ENCODE assay signal across 8 cellular contexts in the genomic region with DNA sequence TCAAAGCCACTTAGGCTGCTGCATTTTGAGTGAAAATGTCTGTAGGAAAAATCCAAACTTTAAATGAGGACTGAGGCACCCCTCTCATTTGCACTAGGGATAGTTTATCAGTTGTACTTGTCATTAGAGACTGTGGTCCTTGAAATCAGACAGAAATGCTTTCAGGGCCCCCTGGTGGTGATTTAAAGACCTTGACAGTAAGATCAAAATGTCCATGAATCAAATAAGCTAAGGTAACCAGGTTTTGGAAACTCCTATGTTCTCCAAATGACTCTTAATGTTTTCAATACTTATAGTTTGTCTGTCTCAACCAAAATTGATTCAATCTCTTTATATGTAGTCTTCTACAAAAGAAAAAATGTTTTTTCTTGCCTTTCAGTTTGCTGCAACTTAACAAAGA. TPM values are rescaled to one million over a fixed set of nuclear protein-coding genes. Genes with fewer than 3 reads are reported as not detected.
DNase-seq lines count a peak whose midpoint lies in the region; ATAC-seq and TF ChIP-seq lines count a peak whose summit lies in the region.

No MANE protein-coding gene starts in this region.

- POLR2A ChIA-PET in CD8-positive, alpha-beta memory T cell (lab: Charles Lee), result no interaction called here

- CTCF ChIA-PET in CD8-positive, alpha-beta memory T cell (lab: Charles Lee), result interaction anchor here (0.9 to 1.9 kb wide), 2 partner anchors 8 to 28 kb away, joined by 3 to 7 read pairs; a partner anchor contains a TSS

- peak in 3 of 5 donors; percentile 6 to 33 (median 11) for DNase-seq in CD8-positive, alpha-beta memory T cell
- DNase-seq in NCI-H82 treated with DMSO at 0.1 percent for 48 hours (lab: John Stamatoyannopoulos, UW; ENCODE audit: unreplicated experiment) (peak; percentile 15), adrenal gland (peak in 6 of 7 donors; percentile 14 to 62 (median 22)), kidney epithelial cell (ENCODE audit: low read depth) (no peak), testis (peak; percentile 68)

- H3K4me1 ChIP-seq in CD8-positive, alpha-beta memory T cell (ENCODE audit: insufficient read depth, low read length), result no peaks in the 10 kb centered on the region
- H3K4me1 ChIP-seq in adrenal gland (replicated peaks in 1 of 2) (no peaks in the 10 kb centered on the region), testis (no peaks in the 10 kb centered on the region)

- H3K4me3 Mint-ChIP-seq in CD8-positive, alpha-beta memory T cell, result no peak overlapping the region

- no peak overlapping the region for H3K27ac ChIP-seq in CD8-positive, alpha-beta memory T cell (ENCODE audit: low read depth, low read length)
- H3K27ac ChIP-seq in adrenal gland, result no peak overlapping the region
- H3K27ac ChIP-seq in testis, result no peak overlapping the region

- H3K9me3 ChIP-seq in CD8-positive, alpha-beta memory T cell (ENCODE audit: low read length), result no peaks in the 10 kb centered on the region
- H3K9me3 ChIP-seq in adrenal gland (replicated peaks in 1 of 3) (no peaks in the 10 kb centered on the region), testis (no peaks in the 10 kb centered on the region)

- intact Hi-C loops in adrenal gland (cut with DNase I) (no loop called here), testis (cut with DNase I; ENCODE audit: low total_unique reads) (no loop called here)

- H3K4me3 ChIP-seq in CD8-positive, alpha-beta memory T cell (ENCODE audit: low read length), result no peak overlapping the region
- no peak overlapping the region for H3K4me3 ChIP-seq in adrenal gland
- no peak overlapping the region for H3K4me3 ChIP-seq in kidney epithelial cell (ENCODE audit: low read depth, low read length)
- H3K4me3 ChIP-seq in testis, result no peak overlapping the region

- peaks cover 0 to 9% of the 10 kb centered on the region in 2 donors for H3K27me3 Mint-ChIP-seq in CD8-positive, alpha-beta memory T cell

- H3K36me3 Mint-ChIP-seq in CD8-positive, alpha-beta memory T cell, result no peaks in the 10 kb centered on the region

- no peaks in the 10 kb centered on the region for H3K27me3 ChIP-seq in CD8-positive, alpha-beta memory T cell (ENCODE audit: insufficient read depth, low read length, poor library complexity, severe bottlenecking)
- no peaks in the 10 kb centered on the region for H3K27me3 ChIP-seq in adrenal gland
- H3K27me3 ChIP-seq in kidney epithelial cell (ENCODE audit: control insufficient read depth, insufficient read depth, low read length), result no peaks in the 10 kb centered on the region
- H3K27me3 ChIP-seq in testis, result no peaks in the 10 kb centered on the region

- no peaks in the 10 kb centered on the region for H3K36me3 ChIP-seq in CD8-positive, alpha-beta memory T cell (ENCODE audit: insufficient read depth, low read length)
- H3K36me3 ChIP-seq in adrenal gland (replicated peaks in 1 of 2), result no peaks in the 10 kb centered on the region
- H3K36me3 ChIP-seq in kidney epithelial cell (ENCODE audit: control insufficient read depth, insufficient read depth, low read length), result no peaks in the 10 kb centered on the region
- no peaks in the 10 kb centered on the region for H3K36me3 ChIP-seq in testis (ENCODE audit: low read depth, missing control alignments)

- H3K9me3 Mint-ChIP-seq in CD8-positive, alpha-beta memory T cell, result peaks cover 4 to 22% (median 10%) of the 10 kb centered on the region in 5 donors

- H3K27ac Mint-ChIP-seq in CD8-positive, alpha-beta memory T cell, result no peak overlapping the region

- peak; percentile 76 for ATAC-seq in GM18508 (IDR thresholded peaks at IDR 0.05; ENCODE audit: insufficient read depth, unreplicated experiment)
- ATAC-seq in HG03520 (IDR thresholded peaks at IDR 0.05; ENCODE audit: unreplicated experiment), result peak; percentile 73
- no peak for ATAC-seq in GM21825 (IDR thresholded peaks at IDR 0.05; ENCODE audit: unreplicated experiment)

- TF ChIP-seq POLR2A in adrenal gland (IDR thresholded peaks at IDR 0.05) (no peak), testis (IDR thresholded peaks at IDR 0.05) (no peak)

- H3K4me1 Mint-ChIP-seq in CD8-positive, alpha-beta memory T cell, result no peaks in the 10 kb centered on the region

- peak in 5 of 6 experiments; percentile 19 to 58 (median 31) for TF ChIP-seq CTCF in adrenal gland (IDR thresholded peaks at IDR 0.05)
- TF ChIP-seq CTCF in kidney epithelial cell (IDR thresholded peaks at IDR 0.05; ENCODE audit: insufficient read depth, low read length, poor library complexity, severe bottlenecking), result peak; percentile 68
- peak in 2 of 3 experiments; percentile 34 to 45 for TF ChIP-seq CTCF in testis (IDR thresholded peaks at IDR 0.05)

RNA-seq across cellular contexts. Expression of a gene that starts 28.8 kb away (rescaled TPM):
- 100 to 1,000 TPM; 147 to 151 TPM for total RNA-seq in CD8-positive, alpha-beta memory T cell
- 46.2 TPM for polyA plus RNA-seq in CD8-positive, alpha-beta memory T cell
- total RNA-seq in adrenal gland (10 to 100 TPM; 19.8 to 43.6 (median 36.6) TPM), kidney epithelial cell (66.9 and 77.3 TPM in 2 replicates), testis (10 to 100 TPM; 50.3 to 62.4 TPM)
- polyA plus RNA-seq in adrenal gland (10 to 100 TPM; 15.9 to 69.3 (median 39.7) TPM), testis (ENCODE audit: insufficient read depth, low read depth, low replicate concordance) (31.1 TPM)
